1 cellular context compared by ENCODE assay signal in genomic region chr7:2314209-2314955, GRCh38.
A peak's percentile ranks its signal among the peaks of the same experiment; 100 is the strongest.
TF ChIP-seq lines count a peak whose summit lies in the region.

SNX8 (minus strand) TSS chr7:2314441; CDS start chr7:2314421, 20 bp downstream.

TF ChIP-seq in GM23338, 12 proteins besides CTCF, POLR2A, EP300 and RAD21 (continued from another document):
- TF ChIP-seq ZNF462 (CRISPR knock-in tag; IDR thresholded peaks at IDR 0.05): no peak
- TF ChIP-seq REST (IDR thresholded peaks at IDR 0.05; ENCODE audit: unreplicated experiment): no peak
- no peak for TF ChIP-seq EZH2 (IDR thresholded peaks at IDR 0.05; ENCODE audit: low read depth, unreplicated experiment)
- peak; percentile 12 for TF ChIP-seq STAT1 (IDR thresholded peaks at IDR 0.05; ENCODE audit: unreplicated experiment)
- no peak for TF ChIP-seq ZNF114 (CRISPR knock-in tag; IDR thresholded peaks at IDR 0.05)
